Comparison of ENCODE assay signal across 8 cellular contexts in genomic region chr4:9691221-9692065, GRCh38.
DNase-seq lines count a peak whose midpoint lies in the region; ATAC-seq and TF ChIP-seq lines count a peak whose summit lies in the region.

No MANE protein-coding gene starts in this region.

- H2AFZ ChIP-seq in mammary epithelial cell (ENCODE audit: low read depth, low read length): peak overlapping the region; percentile 96

- CTCF ChIA-PET in mammary epithelial cell (lab: Charles Lee; ENCODE audit: low non-redundant PET): interaction anchor here (1.1 kb wide), 1 partner anchor 12 kb away, joined by 7 read pairs; no protein-coding TSS in a partner anchor

- H3K27me3 ChIP-seq in WERI-Rb-1 (ENCODE audit: insufficient read depth, low read depth, severe bottlenecking) (no peaks in the 10 kb centered on the region), mammary epithelial cell (ENCODE audit: insufficient read depth, low read length) (no peaks in the 10 kb centered on the region), skeletal muscle tissue (ENCODE audit: control insufficient read depth in 3 of 3, insufficient read depth in 3 of 3, low read length in 3 of 3) (no peaks in the 10 kb centered on the region)

- DNase-seq in NCI-H1930 (lab: John Stamatoyannopoulos, UW) (peak; percentile 73 to 86), WERI-Rb-1 (peak; percentile 99), mammary epithelial cell (peak; percentile 90), iPS-NIHi11 (ENCODE audit: low spot score) (peak; percentile 95), HCEC 1CT (no peak)

- H3K79me2 ChIP-seq in mammary epithelial cell (ENCODE audit: insufficient read depth, low read length): no peaks in the 10 kb centered on the region

- H3K27ac ChIP-seq in WERI-Rb-1 (peak overlapping the region; percentile 81), mammary epithelial cell (ENCODE audit: insufficient read depth, low read depth, low read length) (peak overlapping the region; percentile 15), skeletal muscle tissue (ENCODE audit: low read depth, low read length) (peak overlapping the region; percentile 79)

- no peaks in the 10 kb centered on the region for H3K9me3 ChIP-seq in WERI-Rb-1 (ENCODE audit: severe bottlenecking)
- no peaks in the 10 kb centered on the region for H3K9me3 ChIP-seq in mammary epithelial cell (replicated peaks; ENCODE audit: insufficient read depth, low read length)
- no peaks in the 10 kb centered on the region for H3K9me3 ChIP-seq in skeletal muscle tissue (ENCODE audit: control insufficient read depth in 3 of 3, low read length in 3 of 3)

- peak overlapping the region; percentile 66 for H3K4me3 ChIP-seq in WERI-Rb-1 (ENCODE audit: low read depth, low read length)
- peak overlapping the region; percentile 58 to 77 (median 69) for H3K4me3 ChIP-seq in mammary epithelial cell (replicated peaks in 1 of 3; ENCODE audit: insufficient read depth in 1 of 3, low read depth in 2 of 3, low read length in 3 of 3)
- H3K4me3 ChIP-seq in skeletal muscle tissue (ENCODE audit: low read length in 3 of 3): peak overlapping the region; percentile 65 to 79 (median 75)

- in situ Hi-C loops in mammary epithelial cell (cut with MboI; ENCODE audit: low sequenced_read_pairs in 2 of 2): no loop called here

- 2% methylated on average over 14 of the region's 57 CpGs for whole genome bisulfite sequencing in mammary epithelial cell (ENCODE audit: low coverage, missing lambda C conversion rate)

- no peaks in the 10 kb centered on the region for H4K20me1 ChIP-seq in mammary epithelial cell (ENCODE audit: insufficient read depth, low read length)

- peaks cover 5% of the 10 kb centered on the region for H3K4me1 ChIP-seq in mammary epithelial cell (ENCODE audit: insufficient read depth, low read length)
- peaks cover 0 to 5% (median 0%) of the 10 kb centered on the region in 3 donors for H3K4me1 ChIP-seq in skeletal muscle tissue (ENCODE audit: control insufficient read depth in 3 of 3, insufficient read depth in 3 of 3, low read length in 3 of 3)

- intact Hi-C loops in mammary epithelial cell (cut with micrococcal nuclease): no loop called here

- BruUV-seq in mammary epithelial cell (replicated peaks; lab: Mats Ljungman, UMichigan): no TSS peak

- TF ChIP-seq CTCF in WERI-Rb-1 (IDR thresholded peaks at IDR 0.05; ENCODE audit: low read depth, low read length) (no peak), mammary epithelial cell (conservative IDR thresholded peaks at IDR 0.05 in 1 of 2, IDR thresholded peaks at IDR 0.05 in 1 of 2; ENCODE audit: extremely low read depth in 1 of 2, insufficient read depth in 1 of 2, low read depth in 1 of 2, low read length in 2 of 2) (no peak)

- H3K36me3 ChIP-seq in WERI-Rb-1: no peaks in the 10 kb centered on the region
- no peaks in the 10 kb centered on the region for H3K36me3 ChIP-seq in mammary epithelial cell (ENCODE audit: insufficient read depth, low read length)
- H3K36me3 ChIP-seq in skeletal muscle tissue (ENCODE audit: control insufficient read depth in 3 of 3, insufficient read depth in 3 of 3, low read length in 3 of 3): no peaks in the 10 kb centered on the region

- ATAC-seq in GM18499 (IDR thresholded peaks at IDR 0.05; ENCODE audit: insufficient read depth, unreplicated experiment) (peak; percentile 99), HG02938 (IDR thresholded peaks at IDR 0.05; ENCODE audit: unreplicated experiment) (peak; percentile 100)

- H3K9ac ChIP-seq in mammary epithelial cell (ENCODE audit: insufficient read depth, low read length): no peak overlapping the region
- peak overlapping the region; percentile 68 to 81 (median 80) for H3K9ac ChIP-seq in skeletal muscle tissue (ENCODE audit: low read depth in 1 of 3, low read length in 3 of 3)

- H3K4me2 ChIP-seq in mammary epithelial cell (ENCODE audit: insufficient read depth, low read depth, low read length): peak overlapping the region; percentile 92

- dilution Hi-C loops in mammary epithelial cell (cut with HindIII; ENCODE audit: low sequenced_read_pairs): no loop called here

Comparison
In these comparisons a context has a peak if more than half of its experiments do, and no peak if none do; other contexts are left out.
1. H3K27ac ChIP-seq: peak in every context shown above with its lines; median percentile 81 in WERI-Rb-1; 79 in skeletal muscle tissue; 15 in mammary epithelial cell.